Comparison of ENCODE assay signal across 21 cellular contexts in the genomic region with DNA sequence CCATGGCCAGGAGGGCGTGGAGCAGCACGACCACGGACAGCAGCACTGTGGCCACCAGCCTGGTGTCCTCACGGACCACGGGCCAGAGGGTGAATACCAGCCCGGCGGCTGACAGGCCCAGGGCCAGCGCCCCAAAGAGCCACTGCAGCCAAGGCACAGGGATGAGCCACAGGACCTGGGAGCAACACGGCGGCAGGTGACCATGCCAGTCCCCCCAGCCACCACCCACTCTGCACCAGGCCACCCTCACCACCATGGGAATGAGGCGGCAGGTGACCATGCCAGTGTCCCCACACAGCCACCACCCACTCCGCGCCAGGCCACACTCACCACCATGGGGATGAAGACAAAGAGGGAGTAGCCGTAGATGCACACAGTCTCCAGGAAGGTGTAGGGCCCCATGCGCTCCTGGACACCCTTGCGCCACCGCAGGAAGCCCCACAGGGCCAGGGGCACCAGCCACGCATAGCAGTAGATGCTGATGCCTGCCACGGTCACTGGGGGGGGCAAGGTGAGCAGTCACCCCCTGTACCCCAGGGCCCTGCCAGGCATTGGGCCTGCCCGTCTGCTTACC. TPM values are rescaled to one million over a fixed set of nuclear protein-coding genes. Genes with fewer than 3 reads are reported as not detected.
A peak's percentile ranks its signal among the peaks of the same experiment; 100 is the strongest.
DNase-seq lines count a peak whose midpoint lies in the region; ATAC-seq and TF ChIP-seq lines count a peak whose summit lies in the region.
"Had no signal": no experiment of that assay in that cellular context is flagged by ENCODE, and none has a peak within 500 bp of the region (broad histone marks: within the 10 kb centered on the region; RNA-seq: fewer than 3 reads in every experiment).

No MANE protein-coding gene starts in this region.

- no peak overlapping the region for H4K8ac ChIP-seq in neuronal stem cell (ENCODE audit: low read depth, low read length)

- no CpG with 5 or more reads among the region's 20 CpGs for WGBS in neuronal stem cell (ENCODE audit: extremely low coverage in 2 of 2, insufficient read length in 2 of 2, insufficient replicate concordance in 1 of 2), 2 donors

- H3K36me3 ChIP-seq in Caco-2 (ENCODE audit: control insufficient read depth, insufficient read depth, low read length) = peaks cover 2% of the 10 kb centered on the region
- H3K36me3 ChIP-seq in H7 (replicated peaks; ENCODE audit: control insufficient read depth, insufficient read depth, low read length) = peaks cover 16% of the 10 kb centered on the region
- H3K36me3 ChIP-seq in neuronal stem cell (replicated peaks in 1 of 2; ENCODE audit: control insufficient read depth in 2 of 2, insufficient read depth in 2 of 2, low read length in 2 of 2) = peaks cover 38 to 70% of the 10 kb centered on the region in 2 donors
- H3K36me3 ChIP-seq in ascending aorta = peaks cover 56 to 65% of the 10 kb centered on the region in 2 donors

- no peak overlapping the region for H2BK15ac ChIP-seq in neuronal stem cell (ENCODE audit: low read length)

- no peak overlapping the region for H4K91ac ChIP-seq in neuronal stem cell (ENCODE audit: low read depth, low read length, poor library complexity)

- H3K27me3 Mint-ChIP-seq in Caco-2 (ENCODE audit: insufficient read depth, unreplicated experiment) (no peaks in the 10 kb centered on the region), WTC11 (ENCODE audit: low read depth) (no peaks in the 10 kb centered on the region), glutamatergic neuron (ENCODE audit: unreplicated experiment) (peaks cover 20% of the 10 kb centered on the region)

- H3K4me1 Mint-ChIP-seq in Caco-2 (ENCODE audit: low read depth, unreplicated experiment) = peaks cover 6% of the 10 kb centered on the region
- 0 out of 2 replicates have a peak, but pooled peaks cover 5% of the 10 kb centered on the region for H3K4me1 Mint-ChIP-seq in WTC11
- peaks cover 5% of the 10 kb centered on the region for H3K4me1 Mint-ChIP-seq in glutamatergic neuron (ENCODE audit: low read depth, unreplicated experiment)

- H3K27me3 ChIP-seq in Caco-2 (replicated peaks; ENCODE audit: control insufficient read depth, insufficient read depth, low read length) = no peaks in the 10 kb centered on the region
- no peaks in the 10 kb centered on the region for H3K27me3 ChIP-seq in H7 (ENCODE audit: control insufficient read depth, insufficient read depth, low read length)
- H3K27me3 ChIP-seq in neuronal stem cell (ENCODE audit: control insufficient read depth in 3 of 3, insufficient read depth in 3 of 3, low read depth in 1 of 3, low read length in 3 of 3) = no peaks in the 10 kb centered on the region
- no peaks in the 10 kb centered on the region for H3K27me3 ChIP-seq in ascending aorta
- H3K27me3 ChIP-seq: BLaER1 treated with 17β-estradiol and CSF1 and Interleukin-3, amounts not matched to agents 10 nM and 100 nM; SJSA1 had no signal

- intact Hi-C loops in Caco-2 (cut with micrococcal nuclease; ENCODE audit: unreplicated experiment) = no loop called here
- intact Hi-C loops in ascending aorta (cut with DNase I) = no loop called here

- BruUV-seq in Caco-2 (replicated peaks; lab: Mats Ljungman, UMichigan) = no TSS peak

- H3K4me1 ChIP-seq in Caco-2 (no peaks in the 10 kb centered on the region), neuronal stem cell (ENCODE audit: control insufficient read depth in 2 of 2, insufficient read depth in 1 of 2, low read depth in 1 of 2, low read length in 2 of 2) (peaks cover 5% of the 10 kb centered on the region in 2 donors), ascending aorta (peaks cover 5 to 10% of the 10 kb centered on the region in 2 donors)

- no peak overlapping the region for H2BK12ac ChIP-seq in neuronal stem cell (ENCODE audit: low read length)

- H2AK5ac ChIP-seq in neuronal stem cell (ENCODE audit: low read depth, low read length) = no peak overlapping the region

- H3K9ac ChIP-seq in neuronal stem cell (ENCODE audit: low read depth, low read length, poor library complexity) = no peak overlapping the region

- peaks cover 83% of the 10 kb centered on the region for H3K36me3 Mint-ChIP-seq in Caco-2 (ENCODE audit: insufficient read depth, unreplicated experiment)
- H3K36me3 Mint-ChIP-seq in WTC11 = peaks cover 14% of the 10 kb centered on the region
- H3K36me3 Mint-ChIP-seq in glutamatergic neuron (ENCODE audit: unreplicated experiment) = no peaks in the 10 kb centered on the region

- H3K4me3 Mint-ChIP-seq in Caco-2 (ENCODE audit: unreplicated experiment) (no peak overlapping the region), WTC11 (no peak overlapping the region), glutamatergic neuron (ENCODE audit: unreplicated experiment) (no peak overlapping the region)
- H3K4me3 Mint-ChIP-seq: CD8-positive, alpha-beta T cell; HFFc6 had no signal

- TF ChIP-seq CTCF in Caco-2 (IDR thresholded peaks at IDR 0.05; ENCODE audit: insufficient read depth in 1 of 2, low read depth in 1 of 2, low read length in 1 of 2, severe bottlenecking in 1 of 2, unreplicated experiment in 1 of 2) (no peak), WTC11 (IDR thresholded peaks at IDR 0.05) (no peak), ascending aorta (IDR thresholded peaks at IDR 0.05) (no peak), glutamatergic neuron (IDR thresholded peaks at IDR 0.05; ENCODE audit: partially characterized antibody, unreplicated experiment) (no peak)

- no peak overlapping the region for H3K27ac ChIP-seq in neuronal stem cell (replicated peaks; ENCODE audit: low read length)
- no peak overlapping the region for H3K27ac ChIP-seq in ascending aorta
- H3K27ac ChIP-seq: A549; BLaER1 treated with 17β-estradiol and CSF1 and Interleukin-3, amounts not matched to agents 10 nM and 100 nM; SJSA1 had no signal

- no peak overlapping the region for H2AFZ ChIP-seq in neuronal stem cell (ENCODE audit: low read length)

- H2BK5ac ChIP-seq in neuronal stem cell (ENCODE audit: low read length) = peak overlapping the region; percentile 66

- POLR2A ChIA-PET in Caco-2 (lab: Charles Lee) (no interaction called here), WTC11 (lab: Charles Lee) (no interaction called here)

- no peak overlapping the region for H3K14ac ChIP-seq in neuronal stem cell (ENCODE audit: low read length)

- CTCF ChIA-PET in Caco-2 (lab: Charles Lee) (no interaction called here), WTC11 (lab: Charles Lee) (no interaction called here)

- DNase-seq in Caco-2 (no peak), H7 (peak; percentile 39), WTC11 (ENCODE audit: low spot score) (no peak), neuronal stem cell (ENCODE audit: low spot score) (no peak), ascending aorta (ENCODE audit: low spot score in 2 of 2) (no peak), DMS53 (lab: John Stamatoyannopoulos, UW) (no peak), glutamatergic neuron (no peak)
- DNase-seq: CD8-positive, alpha-beta T cell; DMS79 treated with DMSO at 0.1 percent for 48 hours; GOT3; HFFc6; Karpas-422; NCI-H1048; NCI-H1436; NCI-H2029; NCI-H345; NCI-H524 treated with DMSO at 0.1 percent for 48 hours; SW 1271 had no signal

- peak overlapping the region; percentile 48 for H3K18ac ChIP-seq in neuronal stem cell (ENCODE audit: low read length)

- H3K79me1 ChIP-seq in neuronal stem cell (ENCODE audit: low read depth, low read length) = peaks cover 9% of the 10 kb centered on the region

- H3K27ac Mint-ChIP-seq in Caco-2 (ENCODE audit: unreplicated experiment) (peak overlapping the region; percentile 76), WTC11 (no peak overlapping the region), glutamatergic neuron (ENCODE audit: unreplicated experiment) (no peak overlapping the region)
- H3K27ac Mint-ChIP-seq: CD8-positive, alpha-beta T cell; HFFc6 had no signal

- H3K9me3 ChIP-seq in Caco-2 (no peaks in the 10 kb centered on the region), neuronal stem cell (replicated peaks in 1 of 2; ENCODE audit: control insufficient read depth in 2 of 2, insufficient read depth in 1 of 2, low read depth in 1 of 2, low read length in 2 of 2) (no peaks in the 10 kb centered on the region), ascending aorta (no peaks in the 10 kb centered on the region)
- H3K9me3 ChIP-seq: A549; BLaER1 treated with 17β-estradiol and CSF1 and Interleukin-3, amounts not matched to agents 10 nM and 100 nM; SJSA1 had no signal

- H2BK120ac ChIP-seq in neuronal stem cell (ENCODE audit: low read depth, low read length) = peak overlapping the region; percentile 61

- no peak overlapping the region for H3K4ac ChIP-seq in neuronal stem cell (ENCODE audit: low read length)

- H3K4me2 ChIP-seq in neuronal stem cell (ENCODE audit: insufficient read depth, low read length, poor library complexity, severe bottlenecking) = no peak overlapping the region
- H3K4me2 ChIP-seq: A549; BLaER1 treated with 17β-estradiol and CSF1 and Interleukin-3, amounts not matched to agents 10 nM and 100 nM had no signal

- no peak overlapping the region for H3K4me3 ChIP-seq in Caco-2 (ENCODE audit: low read depth, low read length)
- H3K4me3 ChIP-seq in H7 (ENCODE audit: insufficient read depth, low read depth, low read length) = no peak overlapping the region
- no peak overlapping the region for H3K4me3 ChIP-seq in neuronal stem cell (ENCODE audit: low read length in 2 of 2)
- H3K4me3 ChIP-seq in ascending aorta = no peak overlapping the region
- H3K4me3 ChIP-seq: A549; BLaER1 treated with 17β-estradiol and CSF1 and Interleukin-3, amounts not matched to agents 10 nM and 100 nM; SJSA1 had no signal

- peak overlapping the region; percentile 52 for H3K23ac ChIP-seq in neuronal stem cell (ENCODE audit: low read depth, low read length, poor library complexity)

- H3K9me3 Mint-ChIP-seq in Caco-2 (ENCODE audit: unreplicated experiment) (no peaks in the 10 kb centered on the region), WTC11 (no peaks in the 10 kb centered on the region), glutamatergic neuron (ENCODE audit: unreplicated experiment) (peaks cover 18% of the 10 kb centered on the region)
- H3K9me3 Mint-ChIP-seq: CD8-positive, alpha-beta T cell; HFFc6 had no signal

- ATAC-seq in WTC11 = no peak
- ATAC-seq: A549; CD8-positive, alpha-beta T cell had no signal

RNA-seq across cellular contexts. Expression of gene YIPF2, which starts 4.8 kb away (rescaled TPM):
- total RNA-seq in Caco-2 (2022) = 70.9 and 78.1 TPM in 2 replicates
- 81.1 and 90.3 TPM in 2 replicates for total RNA-seq in H7 (2014; rRNA removed; shearing (Covaris generic))
- 63.3 to 65.5 TPM (median 64.4 TPM) in 3 replicates for total RNA-seq in WTC11 (2021)
- 28.4 TPM for polyA plus RNA-seq in neuronal stem cell (2013, experiment 1 of 2)
- polyA plus RNA-seq in neuronal stem cell (2013, experiment 2 of 2) = 27.5 TPM
- total RNA-seq in ascending aorta = 139 TPM
- total RNA-seq in glutamatergic neuron (ENCODE audit: unreplicated experiment) = 47.2 TPM

RNA-seq across cellular contexts. Expression of gene TIMM29, which starts 5.0 kb away (rescaled TPM):
- total RNA-seq in Caco-2 (2022) = 30.4 and 31.1 TPM in 2 replicates
- 58.2 and 68.3 TPM in 2 replicates for total RNA-seq in H7 (2014; rRNA removed; shearing (Covaris generic))
- total RNA-seq in WTC11 (2021) = 30.0 to 33.8 TPM (median 32.0 TPM) in 3 replicates
- polyA plus RNA-seq in neuronal stem cell (2013, experiment 1 of 2) = 19.1 TPM
- 19.4 TPM for polyA plus RNA-seq in neuronal stem cell (2013, experiment 2 of 2)
- 66.9 TPM for total RNA-seq in ascending aorta
- total RNA-seq in glutamatergic neuron (ENCODE audit: unreplicated experiment) = 31.8 TPM

RNA-seq across cellular contexts. Expression of gene SMARCA4, which starts 37.2 kb away (rescaled TPM):
- total RNA-seq in Caco-2 (2022) (171 and 180 TPM in 2 replicates), WTC11 (2021) (268 to 295 TPM (median 284 TPM) in 3 replicates), ascending aorta (89.5 TPM), glutamatergic neuron (ENCODE audit: unreplicated experiment) (513 TPM)
- total RNA-seq in H7 (2014; rRNA removed; shearing (Covaris generic)) = 173 and 208 TPM in 2 replicates
- polyA plus RNA-seq in neuronal stem cell (2013, experiment 1 of 2) = 168 TPM
- polyA plus RNA-seq in neuronal stem cell (2013, experiment 2 of 2) = 160 TPM

RNA-seq across cellular contexts. Expression of gene CARM1, which starts 52.2 kb away (rescaled TPM):
- total RNA-seq in Caco-2 (2022) = 97.9 and 98.4 TPM in 2 replicates
- total RNA-seq in H7 (2014; rRNA removed; shearing (Covaris generic)) = 117 and 151 TPM in 2 replicates
- 125 to 126 TPM (median 126 TPM) in 3 replicates for total RNA-seq in WTC11 (2021)
- polyA plus RNA-seq in neuronal stem cell (2013, experiment 1 of 2) = 119 TPM
- polyA plus RNA-seq in neuronal stem cell (2013, experiment 2 of 2) = 114 TPM
- total RNA-seq in ascending aorta = 22.9 TPM
- 133 TPM for total RNA-seq in glutamatergic neuron (ENCODE audit: unreplicated experiment)
